Comparison of ENCODE assay signal across 10 cellular contexts in genomic region chr19:54322934-54323333, GRCh38. TPM values are rescaled to one million over a fixed set of nuclear protein-coding genes. Genes with fewer than 3 reads are reported as not detected.
DNase-seq lines count a peak whose midpoint lies in the region; ATAC-seq, FAIRE-seq and TF ChIP-seq lines count a peak whose summit lies in the region.
"Not testable (repeated sequence)": the region's sequence is repeated elsewhere in the genome, so short reads cannot be mapped to it uniquely, and the experiment has no call there.
"Had no signal": no experiment of that assay in that cellular context is flagged by ENCODE, and none has a peak within 500 bp of the region (broad histone marks: within the 10 kb centered on the region; RNA-seq: fewer than 3 reads in every experiment).

No MANE protein-coding gene starts in this region.

- TF ChIP-seq RAD21 in K562 (CRISPR knock-in tag; conservative IDR thresholded peaks at IDR 0.05 in 1 of 2, IDR thresholded peaks at IDR 0.05 in 1 of 2), result not testable (repeated sequence)

- peaks cover 13 to 22% of the 10 kb centered on the region in 2 experiments for H3K27me3 ChIP-seq in K562 (ENCODE audit: control insufficient read depth in 2 of 2, insufficient read depth in 2 of 2, low read length in 2 of 2)
- H3K27me3 ChIP-seq in left ventricle myocardium inferior (ENCODE audit: low read depth), result peaks cover 74% of the 10 kb centered on the region
- H3K27me3 ChIP-seq in spleen (replicated peaks in 1 of 7), result not testable (repeated sequence)

- WGBS in K562 (ENCODE audit: insufficient coverage, low coverage, missing lambda C conversion rate), result no CpG with 5 or more reads among the region's 13 CpGs
- WGBS in spleen, 5 donors, result 33 to 34% methylated on average over 1 to 10 of the region's 13 CpGs; no CpG with 5 or more reads in 3 of the 5 donors

- not testable (repeated sequence) for DNase-seq in HFFc6; K562 (ENCODE audit: extremely low read depth in 1 of 4, low spot score in 3 of 4); left ventricle myocardium inferior; neural crest cell (ENCODE audit: low read depth, low spot score); spleen

- H3K36me3 Mint-ChIP-seq in HFFc6 (ENCODE audit: low read depth); neural crest cell (ENCODE audit: low read depth): not testable (repeated sequence)

- H3K79me2 ChIP-seq in K562 (ENCODE audit: control insufficient read depth, insufficient read depth, low read length), result not testable (repeated sequence)

- H3K27ac ChIP-seq in 22Rv1; K562 (ENCODE audit: extremely low read depth, low read depth, low read length); left ventricle myocardium inferior (replicated peaks); spleen: not testable (repeated sequence)

- TF ChIP-seq POLR2A in K562 (conservative IDR thresholded peaks at IDR 0.05); spleen (IDR thresholded peaks at IDR 0.05): not testable (repeated sequence)

- TF ChIP-seq EP300 in K562 (IDR thresholded peaks at IDR 0.05; ENCODE audit: low read length), result not testable (repeated sequence)

- H3K27me3 Mint-ChIP-seq in HFFc6 (ENCODE audit: insufficient read depth) (peaks cover 21% of the 10 kb centered on the region), neural crest cell (ENCODE audit: low read depth) (peaks cover 54% of the 10 kb centered on the region)

- not testable (repeated sequence) for H3K9me3 ChIP-seq in K562 (replicated peaks; ENCODE audit: control insufficient read depth, insufficient read depth, low read depth, low read length); left ventricle myocardium inferior (replicated peaks); spleen

- H3K36me3 ChIP-seq in K562 (ENCODE audit: control insufficient read depth, insufficient read depth, low read length); left ventricle myocardium inferior; spleen: not testable (repeated sequence)

- not testable (repeated sequence) for H3K4me1 ChIP-seq in K562 (replicated peaks in 1 of 2; ENCODE audit: control insufficient read depth in 2 of 2, insufficient read depth in 2 of 2, low read length in 2 of 2); left ventricle myocardium inferior
- peaks cover 3 to 55% (median 34%) of the 10 kb centered on the region in 6 donors for H3K4me1 ChIP-seq in spleen

- not testable (repeated sequence) for H3K27ac Mint-ChIP-seq in HFFc6; neural crest cell (ENCODE audit: unreplicated experiment)

- POLR2A ChIA-PET in K562 (lab: Yijun Ruan, JAX), result not testable (repeated sequence)

- H2AFZ ChIP-seq in K562 (ENCODE audit: low read depth, low read length), result not testable (repeated sequence)

- intact Hi-C loops in K562 (cut with micrococcal nuclease); left ventricle myocardium inferior (cut with micrococcal nuclease); spleen (cut with DNase I; ENCODE audit: low total_unique reads): not testable (repeated sequence)

- TF ChIP-seq CTCF in 22Rv1 (IDR thresholded peaks at IDR 0.05) (peak; percentile 21; the same call in 1 of the 2 replicates), HFFc6 (IDR thresholded peaks at IDR 0.05) (peak; percentile 57), left ventricle myocardium inferior (IDR thresholded peaks at IDR 0.05; ENCODE audit: borderline replicate concordance) (peak; percentile 25), neural crest cell (conservative IDR thresholded peaks at IDR 0.05) (peak; percentile 29), spleen (IDR thresholded peaks at IDR 0.05 in 8 of 11, conservative IDR thresholded peaks at IDR 0.05 in 3 of 11) (peak in 9 of 11 experiments; percentile 6 to 55 (median 30))
- TF ChIP-seq CTCF in K562 (IDR thresholded peaks at IDR 0.05 in 2 of 3, conservative IDR thresholded peaks at IDR 0.05 in 1 of 3; ENCODE audit: insufficient read depth in 2 of 3, low read depth in 1 of 3, low read length in 3 of 3), result not testable (repeated sequence)

- H3K4me3 Mint-ChIP-seq in HFFc6, neural crest cell: not testable (repeated sequence)

- CTCF ChIA-PET in K562 (lab: Yijun Ruan, JAX; ENCODE audit: low intra/inter-chr PET ratio), result not testable (repeated sequence)

- FAIRE-seq in TTC549 (lab: Jason Lieb, UNC) (peak; percentile 13), K562 (lab: Jason Lieb, UNC) (peak; percentile 74)

- H4K20me1 ChIP-seq in K562 (replicated peaks; ENCODE audit: control insufficient read depth, insufficient read depth, low read length), result not testable (repeated sequence)

- H3K4me3 ChIP-seq in K562, left ventricle myocardium inferior, spleen: not testable (repeated sequence)

- not testable (repeated sequence) for H3K9ac ChIP-seq in K562 (ENCODE audit: insufficient read depth in 1 of 2, low read depth in 2 of 2, low read length in 2 of 2)

- not testable (repeated sequence) for ATAC-seq in K562

- not testable (repeated sequence) for BruUV-seq in K562 (replicated peaks; lab: Mats Ljungman, UMichigan)

- not testable (repeated sequence) for H3K9me3 Mint-ChIP-seq in HFFc6
- H3K9me3 Mint-ChIP-seq in neural crest cell, result peaks cover 14% of the 10 kb centered on the region

- not testable (repeated sequence) for H3K4me2 ChIP-seq in K562 (ENCODE audit: insufficient read depth, low read length)

- in situ Hi-C loops in K562 (cut with MboI), result not testable (repeated sequence)

- not testable (repeated sequence) for H3K9me1 ChIP-seq in K562 (ENCODE audit: control insufficient read depth, insufficient read depth, low read length)

- not testable (repeated sequence) for H3K4me1 Mint-ChIP-seq in HFFc6 (ENCODE audit: low read depth); neural crest cell

RNA-seq across cellular contexts. Expression of gene LILRA5, which starts 10.0 kb away (rescaled TPM):
- not detected for total RNA-seq in HFFc6 (2021; fragmentation: NEBNext Ultra II Directional; extraction: Animal tissue kit (Norgen Biotek cat#: 25700))
- not detected in 2 replicates for total RNA-seq in K562 (2011; cell fraction: chromatin; rRNA removed; ENCODE audit: low replicate concordance)
- total RNA-seq in K562 (2011; cell fraction: nucleolus; rRNA removed), result not detected in 2 replicates
- total RNA-seq in K562 (2011; cell fraction: nucleoplasm; rRNA removed), result not detected in 2 replicates
- not detected in 2 replicates for total RNA-seq in K562 (2014; rRNA removed)
- not detected in 2 replicates for total RNA-seq in K562 (2014; rRNA removed; fragmentation: Illumina TruSeq; extraction: Trizol)
- total RNA-seq in K562 (2015; rRNA removed; fragmentation: Illumina TruSeq; extraction: Trizol), result not detected in 2 replicates
- total RNA-seq in K562 (2021), result not detected in 2 replicates
- not detected in 2 replicates for polyA plus RNA-seq in K562 (2011; rRNA removed)
- polyA plus RNA-seq in K562 (2011; cell fraction: cytosol; rRNA removed), result not detected in 2 replicates
- not detected in 2 replicates for polyA plus RNA-seq in K562 (2011; cell fraction: nucleus; rRNA removed)
- polyA plus RNA-seq in K562 (2012), result not detected in 2 replicates
- polyA plus RNA-seq in K562 (2014; fragmentation: Illumina TruSeq; extraction: Trizol), result not detected in 2 replicates
- polyA plus RNA-seq in K562 (2014; fragmentation: Nextera tagmentation; extraction: Ambion mirVana), result not detected
- polyA plus RNA-seq in K562 (2014; rRNA removed), result not detected in 2 replicates
- not detected in 2 replicates for polyA minus RNA-seq in K562 (2011; rRNA and poly(A)+ RNA removed)
- not detected in 2 replicates for polyA minus RNA-seq in K562 (2011; cell fraction: cytosol; rRNA and poly(A)+ RNA removed)
- polyA minus RNA-seq in K562 (2011; cell fraction: nucleus; rRNA and poly(A)+ RNA removed), result not detected in 2 replicates
- 0.66 TPM for total RNA-seq in left ventricle myocardium inferior
- total RNA-seq in neural crest cell, result not detected in 2 replicates
- total RNA-seq in spleen, result 100 to 1,000 TPM in 2 of 7 donors, 10 to 100 TPM in 5; 43.3 to 262 (median 79.9) TPM
- 10 to 100 TPM; 16.3 to 53.6 (median 34.5) TPM for polyA plus RNA-seq in spleen
- total RNA-seq: Calu3, Daoy, H4 had no signal

RNA-seq across cellular contexts. Expression of gene LILRA4, which starts 16.0 kb away (rescaled TPM):
- not detected for total RNA-seq in HFFc6 (2021; fragmentation: NEBNext Ultra II Directional; extraction: Animal tissue kit (Norgen Biotek cat#: 25700))
- total RNA-seq in K562 (2011; cell fraction: chromatin; rRNA removed; ENCODE audit: low replicate concordance), result not detected in 2 replicates
- total RNA-seq in K562 (2011; cell fraction: nucleolus; rRNA removed), result not detected in 2 replicates
- not detected in 2 replicates for total RNA-seq in K562 (2011; cell fraction: nucleoplasm; rRNA removed)
- total RNA-seq in K562 (2014; rRNA removed) (not detected in 2 replicates), K562 (2014; rRNA removed; fragmentation: Illumina TruSeq; extraction: Trizol) (not detected in 2 replicates), K562 (2015; rRNA removed; fragmentation: Illumina TruSeq; extraction: Trizol) (not detected in 2 replicates), K562 (2021) (not detected in 2 replicates), left ventricle myocardium inferior (not detected), neural crest cell (not detected in 2 replicates), spleen (10 to 100 TPM; 11.5 to 61.1 (median 17.5) TPM)
- polyA plus RNA-seq in K562 (2011; rRNA removed) (not detected in 2 replicates), K562 (2014; fragmentation: Illumina TruSeq; extraction: Trizol) (not detected in 2 replicates), K562 (2014; fragmentation: Nextera tagmentation; extraction: Ambion mirVana) (not detected), K562 (2014; rRNA removed) (not detected in 2 replicates), spleen (10 to 100 TPM; 32.1 to 80.9 (median 39.8) TPM)
- polyA plus RNA-seq in K562 (2011; cell fraction: cytosol; rRNA removed), result not detected in 2 replicates
- polyA plus RNA-seq in K562 (2011; cell fraction: nucleus; rRNA removed), result not detected in 2 replicates
- polyA plus RNA-seq in K562 (2012), result 0.53 TPM in 1 of 2 replicates, not detected in the other
- polyA minus RNA-seq in K562 (2011; rRNA and poly(A)+ RNA removed), result not detected in 2 replicates
- not detected in 2 replicates for polyA minus RNA-seq in K562 (2011; cell fraction: cytosol; rRNA and poly(A)+ RNA removed)
- not detected in 2 replicates for polyA minus RNA-seq in K562 (2011; cell fraction: nucleus; rRNA and poly(A)+ RNA removed)
- total RNA-seq: Calu3, Daoy, H4 had no signal

RNA-seq across cellular contexts. Expression of gene LAIR1, which starts 41.8 kb away (rescaled TPM):
- not detected for total RNA-seq in HFFc6 (2021; fragmentation: NEBNext Ultra II Directional; extraction: Animal tissue kit (Norgen Biotek cat#: 25700))
- not detected in 2 replicates for total RNA-seq in K562 (2011; cell fraction: chromatin; rRNA removed; ENCODE audit: low replicate concordance)
- not detected in 2 replicates for total RNA-seq in K562 (2011; cell fraction: nucleolus; rRNA removed)
- not detected in 2 replicates for total RNA-seq in K562 (2011; cell fraction: nucleoplasm; rRNA removed)
- not detected in 2 replicates for total RNA-seq in K562 (2014; rRNA removed)
- total RNA-seq in K562 (2014; rRNA removed; fragmentation: Illumina TruSeq; extraction: Trizol), result not detected in 2 replicates
- 0.23 and 0.54 TPM in 2 replicates for total RNA-seq in K562 (2015; rRNA removed; fragmentation: Illumina TruSeq; extraction: Trizol)
- 0.20 and 0.24 TPM in 2 replicates for total RNA-seq in K562 (2021)
- not detected in 2 replicates for polyA plus RNA-seq in K562 (2011; rRNA removed)
- polyA plus RNA-seq in K562 (2011; cell fraction: cytosol; rRNA removed), result not detected in 2 replicates
- not detected in 2 replicates for polyA plus RNA-seq in K562 (2011; cell fraction: nucleus; rRNA removed)
- polyA plus RNA-seq in K562 (2012), result 0.40 and 7.6 TPM in 2 replicates
- 0.12 TPM in 1 of 2 replicates, not detected in the other for polyA plus RNA-seq in K562 (2014; fragmentation: Illumina TruSeq; extraction: Trizol)
- not detected for polyA plus RNA-seq in K562 (2014; fragmentation: Nextera tagmentation; extraction: Ambion mirVana)
- 0.12 TPM in 1 of 2 replicates, not detected in the other for polyA plus RNA-seq in K562 (2014; rRNA removed)
- polyA minus RNA-seq in K562 (2011; rRNA and poly(A)+ RNA removed), result not detected in 2 replicates
- polyA minus RNA-seq in K562 (2011; cell fraction: cytosol; rRNA and poly(A)+ RNA removed), result not detected in 2 replicates
- polyA minus RNA-seq in K562 (2011; cell fraction: nucleus; rRNA and poly(A)+ RNA removed), result not detected in 2 replicates
- 5.1 TPM for total RNA-seq in left ventricle myocardium inferior
- total RNA-seq in neural crest cell, result not detected in 2 replicates
- 100 to 1,000 TPM in 6 of 7 donors, 10 to 100 TPM in 1; 95.9 to 164 (median 125) TPM for total RNA-seq in spleen
- 10 to 100 TPM; 56.3 to 74.8 (median 71.1) TPM for polyA plus RNA-seq in spleen
- total RNA-seq: Daoy had no signal

RNA-seq across cellular contexts. Expression of gene LILRB2, which starts 42.0 kb away (rescaled TPM):
- not detected for total RNA-seq in HFFc6 (2021; fragmentation: NEBNext Ultra II Directional; extraction: Animal tissue kit (Norgen Biotek cat#: 25700))
- total RNA-seq in K562 (2011; cell fraction: chromatin; rRNA removed; ENCODE audit: low replicate concordance), result not detected in 2 replicates
- not detected in 2 replicates for total RNA-seq in K562 (2011; cell fraction: nucleolus; rRNA removed)
- not detected in 2 replicates for total RNA-seq in K562 (2011; cell fraction: nucleoplasm; rRNA removed)
- total RNA-seq in K562 (2014; rRNA removed) (not detected in 2 replicates), K562 (2014; rRNA removed; fragmentation: Illumina TruSeq; extraction: Trizol) (not detected in 2 replicates), K562 (2015; rRNA removed; fragmentation: Illumina TruSeq; extraction: Trizol) (not detected in 2 replicates), K562 (2021) (not detected in 2 replicates), left ventricle myocardium inferior (1.7 TPM), neural crest cell (not detected in 2 replicates), spleen (100 to 1,000 TPM in 3 of 7 donors, 10 to 100 TPM in 4; 52.9 to 209 (median 94.5) TPM)
- polyA plus RNA-seq in K562 (2011; rRNA removed) (not detected in 2 replicates), K562 (2014; fragmentation: Illumina TruSeq; extraction: Trizol) (not detected in 2 replicates), K562 (2014; fragmentation: Nextera tagmentation; extraction: Ambion mirVana) (not detected), K562 (2014; rRNA removed) (not detected in 2 replicates), spleen (10 to 100 TPM; 10.2 to 26.0 (median 23.8) TPM)
- not detected in 2 replicates for polyA plus RNA-seq in K562 (2011; cell fraction: cytosol; rRNA removed)
- not detected in 2 replicates for polyA plus RNA-seq in K562 (2011; cell fraction: nucleus; rRNA removed)
- not detected in 2 replicates for polyA plus RNA-seq in K562 (2012)
- polyA minus RNA-seq in K562 (2011; rRNA and poly(A)+ RNA removed), result not detected in 2 replicates
- not detected in 2 replicates for polyA minus RNA-seq in K562 (2011; cell fraction: cytosol; rRNA and poly(A)+ RNA removed)
- not detected in 2 replicates for polyA minus RNA-seq in K562 (2011; cell fraction: nucleus; rRNA and poly(A)+ RNA removed)
- total RNA-seq: Calu3, Daoy, H4 had no signal

Comparison
In these comparisons a context has a peak if more than half of its experiments do, and no peak if none do; other contexts are left out.
1. RNA of gene LILRA5, which starts 10.0 kb away (total RNA-seq): 43.3 to 262 TPM in spleen; 0.66 TPM in left ventricle myocardium inferior (single experiment), not detected in HFFc6, not detected in K562 and not detected in neural crest cell; every median in the first group is over 10 times any median in the second.
2. RNA of gene LILRA4, which starts 16.0 kb away (total RNA-seq): 11.5 to 61.1 TPM in spleen; not detected in HFFc6, not detected in K562, not detected in left ventricle myocardium inferior (single experiment) and not detected in neural crest cell; every median in the first group is over 10 times any median in the second.
3. RNA of gene LAIR1, which starts 41.8 kb away (total RNA-seq): 95.9 to 164 TPM in spleen; 5.1 TPM in left ventricle myocardium inferior (single experiment), 0.20 to 0.54 TPM in K562, not detected in HFFc6 and not detected in neural crest cell; every median in the first group is over 10 times any median in the second.